31 cellular contexts compared by ENCODE assay signal in genomic region chr6:38724343-38724742, GRCh38. TPM values are rescaled to one million over a fixed set of nuclear protein-coding genes. Genes with fewer than 3 reads are reported as not detected.
"Had no signal": no experiment of that assay in that cellular context is flagged by ENCODE, and none has a peak within 500 bp of the region (broad histone marks: within the 10 kb centered on the region; RNA-seq: fewer than 3 reads in every experiment).

No MANE protein-coding gene starts in this region.

- H3K27ac Mint-ChIP-seq: activated CD4-positive, alpha-beta memory T cell treated with anti-CD3 and anti-CD28 coated beads, Interleukin-2, amount 10 ng/mL, durations not matched to agents 7 days and 5 days; activated CD8-positive, alpha-beta memory T cell treated with anti-CD3 and anti-CD28 coated beads, Interleukin-2, amount 10 ng/mL, durations not matched to agents 7 days and 5 days; activated naive CD4-positive, alpha-beta T cell treated with anti-CD3 and anti-CD28 coated beads, Interleukin-2, amount 10 ng/mL, durations not matched to agents 7 days and 5 days had no signal

- H3K27me3 Mint-ChIP-seq: activated CD8-positive, alpha-beta memory T cell treated with anti-CD3 and anti-CD28 coated beads, Interleukin-2, amount 10 ng/mL, durations not matched to agents 7 days and 5 days had no signal

- H3K4me3 Mint-ChIP-seq: activated CD4-positive, alpha-beta memory T cell treated with anti-CD3 and anti-CD28 coated beads, Interleukin-2, amount 10 ng/mL, durations not matched to agents 7 days and 5 days; activated CD8-positive, alpha-beta memory T cell treated with anti-CD3 and anti-CD28 coated beads, Interleukin-2, amount 10 ng/mL, durations not matched to agents 7 days and 5 days; activated naive CD4-positive, alpha-beta T cell treated with anti-CD3 and anti-CD28 coated beads, Interleukin-2, amount 10 ng/mL, durations not matched to agents 7 days and 5 days had no signal

- H3K36me3 ChIP-seq: ascending aorta, breast epithelium had no signal

- ATAC-seq: activated CD8-positive, alpha-beta memory T cell treated with anti-CD3 and anti-CD28 coated beads, Interleukin-2, amount 10 ng/mL, durations not matched to agents 7 days and 5 days; body of pancreas had no signal

- H3K4me3 ChIP-seq: ascending aorta, body of pancreas, breast epithelium, PC-9 had no signal

- H3K9ac ChIP-seq: KMS-11 had no signal

- H2AFZ ChIP-seq: PC-9 had no signal

- FAIRE-seq: RCC 7860, TTC549 had no signal

- DNase-seq: activated CD4-positive, alpha-beta memory T cell treated with anti-CD3 and anti-CD28 coated beads, Interleukin-2, amount 10 ng/mL, durations not matched to agents 7 days and 5 days; activated CD4-positive, alpha-beta T cell treated with anti-CD3 and anti-CD28 coated beads for 4 hours; activated CD8-positive, alpha-beta memory T cell treated with anti-CD3 and anti-CD28 coated beads for 24 hours; activated CD8-positive, alpha-beta memory T cell treated with anti-CD3 and anti-CD28 coated beads, Interleukin-2, amount 10 ng/mL, durations not matched to agents 7 days and 5 days; activated CD8-positive, alpha-beta memory T cell treated with anti-CD3 and anti-CD28 coated beads, Interleukin-2, amount 50 U/mL, for 48 hours; activated effector memory CD4-positive, alpha-beta T cell treated with anti-CD3 and anti-CD28 coated beads, Interleukin-2, amount 50 U/mL, for 16 hours; activated naive CD4-positive, alpha-beta T cell treated with anti-CD3 and anti-CD28 coated beads, Interleukin-2, amount 10 ng/mL, durations not matched to agents 7 days and 5 days; activated T-cell treated with anti-CD3 and anti-CD28 coated beads, Interleukin-2, amount 50 U/mL, for 48 hours; amniotic stem cell; body of pancreas; MM.1S; MV-4-11; NCI-H1092; NCI-H1436 treated with DMSO at 0.1 percent for 48 hours; NCI-H1694 treated with DMSO at 0.1 percent for 48 hours; NCI-H2029; NCI-H510A; NCI-H748 treated with DMSO at 0.1 percent for 48 hours; NK-92 treated with Interleukin-12 subunit alpha and Interleukin-12 subunit beta, amount 100 ng/mL, for 24 hours; PC-9; Right ventricle myocardium superior; SW 1271; T-helper 1 cell; T-helper 2 cell; T-helper 9 cell had no signal

- H3K9me3 Mint-ChIP-seq: activated CD4-positive, alpha-beta memory T cell treated with anti-CD3 and anti-CD28 coated beads, Interleukin-2, amount 10 ng/mL, durations not matched to agents 7 days and 5 days; activated naive CD4-positive, alpha-beta T cell treated with anti-CD3 and anti-CD28 coated beads, Interleukin-2, amount 10 ng/mL, durations not matched to agents 7 days and 5 days had no signal

- H3K4me1 ChIP-seq: ascending aorta, body of pancreas, breast epithelium had no signal

- H3K27ac ChIP-seq: ascending aorta, body of pancreas, breast epithelium, KMS-11, PC-9 had no signal

- H3K9me3 ChIP-seq: ascending aorta, body of pancreas, breast epithelium had no signal

- H3K27me3 ChIP-seq: ascending aorta, body of pancreas had no signal

- H3K4me2 ChIP-seq: KMS-11, PC-9 had no signal

- H3K36me3 Mint-ChIP-seq: activated naive CD4-positive, alpha-beta T cell treated with anti-CD3 and anti-CD28 coated beads, Interleukin-2, amount 10 ng/mL, durations not matched to agents 7 days and 5 days had no signal

RNA-seq across cellular contexts. Expression of gene DNAH8, which starts 9.2 kb away (rescaled TPM):
- total RNA-seq: ascending aorta, body of pancreas, LHCN-M2, PC-9 had no signal
